ENCODE assay signal across 1 cellular context in genomic region chr19:3536429-3537100, GRCh38.
TF ChIP-seq lines count a peak whose summit lies in the region.

No MANE protein-coding gene starts in this region.

TF ChIP-seq in SK-N-SH, 30 proteins besides CTCF, POLR2A, EP300 and RAD21:
- TF ChIP-seq ELF1 (IDR thresholded peaks at IDR 0.05) (no peak), NRF1 (IDR thresholded peaks at IDR 0.05; ENCODE audit: low read depth, low read length) (no peak), GABPA (IDR thresholded peaks at IDR 0.05; ENCODE audit: low read depth) (no peak)
